In the genomic region with DNA sequence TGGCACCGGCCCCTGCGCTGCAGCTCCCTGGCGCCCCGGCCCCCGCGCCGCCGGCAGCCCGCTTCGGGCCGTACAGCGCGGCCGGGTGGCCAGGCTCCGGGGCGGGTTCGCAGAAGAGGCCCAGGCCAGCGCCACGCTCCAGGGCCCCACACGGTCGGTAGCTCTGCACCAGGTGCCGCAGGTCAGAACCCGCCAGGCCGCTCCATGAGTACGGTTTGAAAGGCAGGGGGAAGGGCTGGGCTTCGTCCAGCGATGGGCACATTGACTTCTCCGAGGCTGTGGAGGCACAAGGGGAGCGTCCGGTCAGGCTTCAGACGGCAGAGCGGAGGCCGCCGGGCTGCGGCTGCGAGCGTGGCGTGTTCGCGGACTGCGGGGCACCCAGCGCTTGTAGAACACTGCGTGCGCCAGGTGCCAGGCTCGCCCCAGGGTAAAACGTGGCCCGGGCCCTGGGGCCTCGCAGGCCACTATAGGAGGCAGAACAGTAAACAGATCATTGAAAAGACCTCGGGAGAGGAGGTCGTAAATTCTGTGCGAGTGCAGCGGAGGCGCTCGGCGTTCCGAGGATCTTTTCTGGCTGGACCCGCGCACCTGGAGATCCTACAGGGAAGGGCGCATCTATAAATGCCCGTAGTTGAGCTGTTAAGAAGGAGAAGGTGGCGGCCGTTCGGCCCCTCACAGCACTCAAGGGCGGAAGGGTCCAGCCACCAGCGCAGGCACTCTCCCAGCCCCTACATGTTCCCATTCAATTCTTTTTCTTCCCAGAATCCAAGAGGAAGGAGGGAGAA, we compare ENCODE assay signal across 12 cellular contexts. TPM values are rescaled to one million over a fixed set of nuclear protein-coding genes. Genes with fewer than 3 reads are reported as not detected.
DNase-seq lines count a peak whose midpoint lies in the region; ATAC-seq and TF ChIP-seq lines count a peak whose summit lies in the region.
"Had no signal": no experiment of that assay in that cellular context is flagged by ENCODE, and none has a peak within 500 bp of the region (broad histone marks: within the 10 kb centered on the region; RNA-seq: fewer than 3 reads in every experiment).

No MANE protein-coding gene starts in this region.

- H3K27ac Mint-ChIP-seq in brain (no peak overlapping the region), mesothelial cell of epicardium (no peak overlapping the region)

- BruUV-seq in PC-3 (replicated peaks; lab: Mats Ljungman, UMichigan) = no TSS peak

- H3K27ac ChIP-seq in heart left ventricle (no peak overlapping the region), right atrium auricular region (no peak overlapping the region), thymus (ENCODE audit: low read depth) (no peak overlapping the region), PC-3 (ENCODE audit: low read length) (no peak overlapping the region)
- H3K27ac ChIP-seq: C4-2B had no signal

- TF ChIP-seq CTCF in heart left ventricle (IDR thresholded peaks at IDR 0.05) (no peak), right atrium auricular region (IDR thresholded peaks at IDR 0.05) (no peak), brain (conservative IDR thresholded peaks at IDR 0.05) (no peak), mesothelial cell of epicardium (IDR thresholded peaks at IDR 0.05; ENCODE audit: unreplicated experiment) (no peak), PC-3 (conservative IDR thresholded peaks at IDR 0.05; ENCODE audit: low read depth, low read length) (no peak)

- H3K9me3 ChIP-seq in heart left ventricle (no peaks in the 10 kb centered on the region), right atrium auricular region (no peaks in the 10 kb centered on the region), thymus (ENCODE audit: control insufficient read depth) (peaks cover 1% of the 10 kb centered on the region), PC-3 (ENCODE audit: low read length) (no peaks in the 10 kb centered on the region)

- H3K4me2 ChIP-seq in PC-3 (ENCODE audit: low read length) = no peak overlapping the region

- H3K9me3 Mint-ChIP-seq in brain (peaks cover 0 to 11% (median 7%) of the 10 kb centered on the region in 5 experiments), mesothelial cell of epicardium (no peaks in the 10 kb centered on the region)

- H3K27me3 Mint-ChIP-seq in brain (peaks cover 99% of the 10 kb centered on the region), mesothelial cell of epicardium (ENCODE audit: low read depth) (peaks cover 97% of the 10 kb centered on the region)

- CTCF ChIA-PET in PC-3 (lab: Charles Lee) = no interaction called here

- no peaks in the 10 kb centered on the region for H3F3A ChIP-seq in PC-3 (ENCODE audit: low read length, unreplicated experiment)

- peak in 1 of 5 donors; percentile 61 for DNase-seq in heart left ventricle
- DNase-seq in right atrium auricular region (ENCODE audit: low spot score) = no peak
- no peak for DNase-seq in mesothelial cell of epicardium (ENCODE audit: low spot score in 2 of 2, unreplicated experiment in 2 of 2)
- no peak for DNase-seq in head of caudate nucleus
- no peak for DNase-seq in NCI-H446 (lab: John Stamatoyannopoulos, UW)
- no peak for DNase-seq in PC-3
- DNase-seq: kidney glomerular epithelial cell, NCI-H1436 treated with DMSO at 0.1 percent for 48 hours had no signal

- no peak overlapping the region for H3K9ac ChIP-seq in PC-3 (ENCODE audit: low read length)

- intact Hi-C loops in heart left ventricle (cut with DNase I) = loop anchor here in 1 of 10 donors (10.0 kb wide), 1 partner anchor 344 kb away; no protein-coding TSS in a partner anchor
- intact Hi-C loops in head of caudate nucleus (cut with DNase I) = no loop called here
- intact Hi-C loops in PC-3 (cut with micrococcal nuclease) = loop anchor here (10.0 kb wide), 1 partner anchor 104 kb away; no protein-coding TSS in a partner anchor

- H3K4me1 ChIP-seq in heart left ventricle (peaks cover 15 to 59% (median 49%) of the 10 kb centered on the region in 12 donors), right atrium auricular region (peaks cover 0 to 58% of the 10 kb centered on the region in 2 donors), thymus (ENCODE audit: control insufficient read depth, insufficient read depth, low read length) (peaks cover 29% of the 10 kb centered on the region), PC-3 (ENCODE audit: insufficient read depth, low read length) (peaks cover 13% of the 10 kb centered on the region; the same call in 1 of the 2 replicates)

- no peaks in the 10 kb centered on the region for H3K36me3 ChIP-seq in heart left ventricle
- H3K36me3 ChIP-seq in right atrium auricular region = no peaks in the 10 kb centered on the region
- H3K36me3 ChIP-seq in thymus (ENCODE audit: control insufficient read depth, insufficient read depth) = peaks cover 25% of the 10 kb centered on the region
- no peaks in the 10 kb centered on the region for H3K36me3 ChIP-seq in PC-3 (ENCODE audit: low read depth, low read length)

- POLR2A ChIA-PET in PC-3 (lab: Charles Lee; ENCODE audit: unreplicated experiment) = no interaction called here

- H3K36me3 Mint-ChIP-seq in brain (no peaks in the 10 kb centered on the region), mesothelial cell of epicardium (no peaks in the 10 kb centered on the region)

- WGBS in heart left ventricle, 4 donors = 12 to 23% (median 16%) methylated on average over 31 to 65 of the region's 65 CpGs
- 91% methylated on average over 65 of the region's 65 CpGs for WGBS in thymus

- ATAC-seq in heart left ventricle (peak in 2 of 4 donors; percentile 19 to 22), PC-3 (no peak)

- peaks cover 56% of the 10 kb centered on the region for H3K4me1 Mint-ChIP-seq in brain
- peaks cover 45% of the 10 kb centered on the region for H3K4me1 Mint-ChIP-seq in mesothelial cell of epicardium

- H2AFZ ChIP-seq in PC-3 (ENCODE audit: low read length) = no peak overlapping the region

- no peaks in the 10 kb centered on the region for H3K9me2 ChIP-seq in PC-3 (replicated peaks; ENCODE audit: low read length)

- peak overlapping the region; percentile 60 to 84 (median 81) for H3K4me3 Mint-ChIP-seq in brain
- H3K4me3 Mint-ChIP-seq in mesothelial cell of epicardium = peak overlapping the region; percentile 34

- no peaks in the 10 kb centered on the region for H4K20me1 ChIP-seq in PC-3 (ENCODE audit: low read length)

- no peaks in the 10 kb centered on the region for H3K79me2 ChIP-seq in PC-3 (ENCODE audit: low read length)

- peaks cover 50 to 83% (median 66%) of the 10 kb centered on the region in 9 donors for H3K27me3 ChIP-seq in heart left ventricle
- H3K27me3 ChIP-seq in right atrium auricular region = peaks cover 30 to 53% of the 10 kb centered on the region in 2 donors
- no peaks in the 10 kb centered on the region for H3K27me3 ChIP-seq in thymus (ENCODE audit: control insufficient read depth, insufficient read depth)
- peaks cover 22% of the 10 kb centered on the region for H3K27me3 ChIP-seq in PC-3 (ENCODE audit: low read length)

- H3K4me3 ChIP-seq in heart left ventricle = peak overlapping the region in 9 of 12 donors; percentile 4 to 57 (median 26)
- H3K4me3 ChIP-seq in right atrium auricular region = peak overlapping the region in 1 of 2 donors; percentile 26
- peak overlapping the region; percentile 70 for H3K4me3 ChIP-seq in thymus (ENCODE audit: low read length)
- H3K4me3 ChIP-seq in PC-3 (ENCODE audit: low read length) = no peak overlapping the region

- no peak for TF ChIP-seq POLR2A in heart left ventricle (IDR thresholded peaks at IDR 0.05)

RNA-seq across cellular contexts. Expression of a gene that starts 5.7 kb away (rescaled TPM):
- total RNA-seq in heart left ventricle (under 1 TPM in 7 of 9 donors, not detected in 2; 0.08 to 0.93 (median 0.26) TPM), right atrium auricular region (1 to 10 TPM in 1 of 2 donors, under 1 TPM in 1; 0.30 to 1.1 TPM), mesothelial cell of epicardium (0.34 to 0.58 TPM (median 0.41 TPM) in 3 replicates), PC-3 (2014; rRNA removed) (0.29 and 0.84 TPM in 2 replicates)
- polyA plus RNA-seq in heart left ventricle (under 1 TPM; 0.04 to 0.12 TPM), brain (ENCODE audit: insufficient read depth, low read depth, low replicate concordance) (not detected), thymus (12.6 TPM)
- total RNA-seq: dermis microvascular lymphatic vessel endothelial cell had no signal
